ENCODE assay signal across 27 cellular contexts in the genomic region with DNA sequence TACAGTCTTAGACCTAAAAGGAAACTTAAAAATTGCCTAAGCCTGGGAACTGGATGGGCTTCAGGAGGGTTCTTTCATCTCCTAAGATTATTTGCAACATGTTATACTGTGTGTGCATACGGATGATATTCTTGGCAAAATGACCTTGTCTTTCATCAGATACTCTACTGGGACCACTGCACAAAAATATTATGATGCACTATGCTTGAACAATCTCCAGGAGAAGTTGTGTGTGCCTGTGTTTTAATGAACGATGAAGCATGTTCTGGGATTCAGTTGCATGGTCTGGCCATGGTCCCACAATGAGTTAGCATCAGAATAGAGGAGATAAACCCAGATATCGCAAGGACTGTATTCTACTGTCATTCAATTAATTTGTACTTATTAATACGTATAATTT.
DNase-seq lines count a peak whose midpoint lies in the region; ATAC-seq, FAIRE-seq and TF ChIP-seq lines count a peak whose summit lies in the region.
"Had no signal": no experiment of that assay in that cellular context is flagged by ENCODE, and none has a peak within 500 bp of the region (broad histone marks: within the 10 kb centered on the region; RNA-seq: fewer than 3 reads in every experiment).

No MANE protein-coding gene starts in this region.

- H3K9me3 Mint-ChIP-seq in neural crest cell, result peaks cover 5% of the 10 kb centered on the region
- H3K9me3 Mint-ChIP-seq: CD4-positive, alpha-beta T cell; GM23338; H9; HFFc6 had no signal

- no peaks in the 10 kb centered on the region for H3K9me3 ChIP-seq in ascending aorta
- H3K9me3 ChIP-seq: BLaER1 treated with 17β-estradiol and CSF1 and Interleukin-3, amounts not matched to agents 10 nM and 100 nM had no signal

- no peaks in the 10 kb centered on the region for H3K27me3 Mint-ChIP-seq in neural crest cell (ENCODE audit: low read depth)

- FAIRE-seq in urothelium cell line (lab: Jason Lieb, UNC), result peak; percentile 52
- FAIRE-seq: A204.1, D721Med, HepG2 had no signal

- peak; percentile 61 for ATAC-seq in left ventricle myocardium superior
- ATAC-seq in GM21619 (IDR thresholded peaks at IDR 0.05; ENCODE audit: unreplicated experiment), result no peak
- ATAC-seq: GM23338, Panc1 had no signal

- H3K4me3 Mint-ChIP-seq in neural crest cell, result no peak overlapping the region
- H3K4me3 Mint-ChIP-seq: CD4-positive, alpha-beta T cell; GM23338; H9; HFFc6 had no signal

- TF ChIP-seq CTCF in neural crest cell (conservative IDR thresholded peaks at IDR 0.05) (no peak), ascending aorta (IDR thresholded peaks at IDR 0.05) (no peak)

- peak overlapping the region; percentile 32 for H3K27ac Mint-ChIP-seq in neural crest cell (ENCODE audit: unreplicated experiment)
- H3K27ac Mint-ChIP-seq: CD4-positive, alpha-beta T cell; GM23338; H9; HFFc6 had no signal

- no peaks in the 10 kb centered on the region for H3K27me3 ChIP-seq in ascending aorta
- H3K27me3 ChIP-seq: BLaER1 treated with 17β-estradiol and CSF1 and Interleukin-3, amounts not matched to agents 10 nM and 100 nM had no signal

- intact Hi-C loops in left ventricle myocardium superior (cut with micrococcal nuclease), result loop anchor here (2.0 kb wide), 1 partner anchor 475 kb away; no protein-coding TSS in a partner anchor
- intact Hi-C loops in cardiac septum (cut with DNase I), result loop anchor here (5.0 to 10.0 kb wide), 3 partner anchors 115 to 867 kb away; no protein-coding TSS in a partner anchor
- intact Hi-C loops in ascending aorta (cut with DNase I), result loop anchor here (5.0 to 10.0 kb wide), 4 partner anchors 123 to 600 kb away; no protein-coding TSS in a partner anchor

- no peaks in the 10 kb centered on the region for H3K4me1 ChIP-seq in ascending aorta
- H3K4me1 ChIP-seq: BLaER1 treated with 17β-estradiol and CSF1 and Interleukin-3, amounts not matched to agents 10 nM and 100 nM had no signal

- DNase-seq in left ventricle myocardium superior (no peak), cardiac septum (ENCODE audit: low spot score) (no peak), fibroblast of peridontal ligament (ENCODE audit: extremely low read depth) (peak; percentile 40), neural crest cell (ENCODE audit: low read depth, low spot score) (no peak), urothelium cell line (ENCODE audit: low spot score) (no peak), ascending aorta (ENCODE audit: low spot score in 2 of 2) (no peak), GF-D8 (lab: John Stamatoyannopoulos, UW) (no peak)
- DNase-seq: CD4-positive, alpha-beta T cell; H9; HFFc6; Kasumi-1; MV-4-11; NCI-H146; NCI-H2107; NCI-H526; NCI-H82; NK-92 treated with Interleukin-12 subunit alpha and Interleukin-12 subunit beta, amount 100 ng/mL, for 24 hours; SIG-M5 had no signal

- peaks cover 3% of the 10 kb centered on the region for H3K36me3 Mint-ChIP-seq in neural crest cell (ENCODE audit: low read depth)

- H3K36me3 ChIP-seq in ascending aorta, result no peaks in the 10 kb centered on the region
- H3K36me3 ChIP-seq: BLaER1 treated with 17β-estradiol and CSF1 and Interleukin-3, amounts not matched to agents 10 nM and 100 nM had no signal

- H3K4me3 ChIP-seq in ascending aorta, result no peak overlapping the region
- H3K4me3 ChIP-seq: BLaER1 treated with 17β-estradiol and CSF1 and Interleukin-3, amounts not matched to agents 10 nM and 100 nM; GM23338; SK-N-MC had no signal

- H3K4me1 Mint-ChIP-seq in neural crest cell, result peaks cover 26% of the 10 kb centered on the region

- no peak overlapping the region for H3K27ac ChIP-seq in ascending aorta
- H3K27ac ChIP-seq: BLaER1 treated with 17β-estradiol and CSF1 and Interleukin-3, amounts not matched to agents 10 nM and 100 nM; RWPE1; SK-N-MC had no signal
